In the genomic region with DNA sequence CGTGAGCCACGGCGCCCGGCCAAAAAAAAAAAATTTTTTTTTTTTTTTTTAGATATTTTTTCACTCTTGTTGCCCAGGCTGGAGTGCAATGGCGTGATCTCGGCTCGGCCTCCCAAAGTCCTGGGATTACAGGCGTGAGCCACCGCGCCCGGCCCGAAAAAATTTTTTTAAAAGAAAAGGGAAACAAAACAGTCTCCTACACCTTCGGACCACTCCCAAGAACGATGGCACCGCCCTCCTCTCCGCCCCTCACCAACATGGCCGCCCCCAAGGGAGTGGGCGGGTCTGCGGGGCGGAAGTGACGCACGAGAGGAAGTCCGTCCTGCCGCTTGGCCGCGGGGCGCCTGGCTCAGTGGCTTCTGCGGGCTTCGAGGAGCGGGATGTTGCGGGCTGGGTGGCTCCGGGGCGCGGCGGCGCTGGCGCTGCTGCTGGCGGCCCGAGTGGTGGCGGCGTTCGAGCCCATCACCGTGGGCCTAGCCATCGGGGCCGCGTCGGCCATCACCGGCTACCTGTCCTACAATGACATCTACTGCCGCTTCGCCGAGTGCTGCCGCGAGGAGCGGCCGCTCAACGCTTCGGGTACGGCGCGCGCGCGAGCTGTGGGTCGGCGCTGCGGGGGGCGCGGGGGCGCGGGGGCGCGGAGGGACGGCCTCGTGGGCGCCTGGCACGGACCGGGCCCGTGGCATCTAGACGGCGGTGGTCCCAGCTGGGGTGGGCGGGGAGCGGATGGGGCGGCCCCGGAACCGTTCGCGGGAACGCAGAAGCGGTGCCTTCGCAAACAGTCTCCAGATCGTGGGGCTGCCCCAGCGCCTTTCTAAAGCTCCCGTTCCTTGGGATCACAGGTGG, we compare ENCODE assay signal across 8 cellular contexts. TPM values are rescaled to one million over a fixed set of nuclear protein-coding genes. Genes with fewer than 3 reads are reported as not detected.
DNase-seq lines count a peak whose midpoint lies in the region; FAIRE-seq and TF ChIP-seq lines count a peak whose summit lies in the region.

A gene with protein sequence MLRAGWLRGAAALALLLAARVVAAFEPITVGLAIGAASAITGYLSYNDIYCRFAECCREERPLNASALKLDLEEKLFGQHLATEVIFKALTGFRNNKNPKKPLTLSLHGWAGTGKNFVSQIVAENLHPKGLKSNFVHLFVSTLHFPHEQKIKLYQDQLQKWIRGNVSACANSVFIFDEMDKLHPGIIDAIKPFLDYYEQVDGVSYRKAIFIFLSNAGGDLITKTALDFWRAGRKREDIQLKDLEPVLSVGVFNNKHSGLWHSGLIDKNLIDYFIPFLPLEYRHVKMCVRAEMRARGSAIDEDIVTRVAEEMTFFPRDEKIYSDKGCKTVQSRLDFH (plus strand): TSS at position 352 of the 846 bp plus-strand sequence. CDS start 29 bp downstream, at position 381.

- H2BK5ac ChIP-seq in neuronal stem cell (ENCODE audit: low read length): no peak within 1 kb of the TSS

- CTCF ChIA-PET in HEK293T (lab: Yijun Ruan, JAX): no interaction called here

- H2BK120ac ChIP-seq in neuronal stem cell (ENCODE audit: low read depth, low read length): no peak within 1 kb of the TSS

- H2AK5ac ChIP-seq in neuronal stem cell (ENCODE audit: low read depth, low read length): no peak within 1 kb of the TSS

- H3K9me3 ChIP-seq in neuronal stem cell (replicated peaks in 1 of 2; ENCODE audit: control insufficient read depth in 2 of 2, insufficient read depth in 1 of 2, low read depth in 1 of 2, low read length in 2 of 2) (no peaks in the 10 kb centered on the region), subcutaneous abdominal adipose tissue (ENCODE audit: control insufficient read depth in 5 of 5, low read length in 5 of 5) (no peaks in the 10 kb centered on the region)

- H3K4me3 ChIP-seq in neuronal stem cell (ENCODE audit: low read length in 2 of 2) (peak within 1 kb of the TSS; percentile 96 to 100), subcutaneous abdominal adipose tissue (ENCODE audit: low read depth in 1 of 5, low read length in 5 of 5) (peak within 1 kb of the TSS; percentile 71 to 92 (median 83))

- peak within 1 kb of the TSS; percentile 95 for H3K18ac ChIP-seq in neuronal stem cell (ENCODE audit: low read length)

- H3K4me1 ChIP-seq in neuronal stem cell (ENCODE audit: control insufficient read depth in 2 of 2, insufficient read depth in 1 of 2, low read depth in 1 of 2, low read length in 2 of 2) (peaks cover 3% of the 10 kb centered on the region in 2 donors), subcutaneous abdominal adipose tissue (ENCODE audit: control insufficient read depth in 5 of 5, insufficient read depth in 5 of 5, low read length in 5 of 5) (peaks cover 0 to 13% (median 10%) of the 10 kb centered on the region in 5 donors)

- FAIRE-seq in frontal cortex (lab: Jason Lieb, UNC): no peak

- in situ Hi-C loops in SK-MEL-5 (cut with HindIII; ENCODE audit: low pct_unique_long_range_greater_than_20kb, low sequenced_read_pairs): no loop called here

- POLR2A ChIA-PET in HEK293T (lab: Yijun Ruan, JAX): interaction anchor here (0.7 to 1.1 kb wide), 3 partner anchors 9 to 269 kb away, joined by 3 to 9 read pairs (median 3); no protein-coding TSS in a partner anchor

- H3K79me1 ChIP-seq in neuronal stem cell (ENCODE audit: low read depth, low read length): peaks cover 7% of the 10 kb centered on the region

- H3K14ac ChIP-seq in neuronal stem cell (ENCODE audit: low read length): no peak within 1 kb of the TSS

- H3K23ac ChIP-seq in neuronal stem cell (ENCODE audit: low read depth, low read length, poor library complexity): peak within 1 kb of the TSS; percentile 99

- peak within 1 kb of the TSS; percentile 97 for H2BK15ac ChIP-seq in neuronal stem cell (ENCODE audit: low read length)

- H3K36me3 ChIP-seq in neuronal stem cell (replicated peaks in 1 of 2; ENCODE audit: control insufficient read depth in 2 of 2, insufficient read depth in 2 of 2, low read length in 2 of 2): peaks cover 7 to 27% of the 10 kb centered on the region in 2 donors
- peaks cover 0 to 15% (median 8%) of the 10 kb centered on the region in 5 donors for H3K36me3 ChIP-seq in subcutaneous abdominal adipose tissue (ENCODE audit: control insufficient read depth in 5 of 5, insufficient read depth in 5 of 5, low read length in 5 of 5)

- no CpG with 5 or more reads among the region's 93 CpGs for WGBS in neuronal stem cell (ENCODE audit: extremely low coverage in 2 of 2, insufficient read length in 2 of 2, insufficient replicate concordance in 1 of 2), 2 donors

- H3K4me2 ChIP-seq in neuronal stem cell (ENCODE audit: insufficient read depth, low read length, poor library complexity, severe bottlenecking): peak within 1 kb of the TSS; percentile 74

- DNase-seq in GF-D8 (lab: John Stamatoyannopoulos, UW) (peak; percentile 73), HEK293T (ENCODE audit: extremely low spot score) (peak; percentile 95), MV-4-11 (lab: John Stamatoyannopoulos, UW) (peak; percentile 87), SK-MEL-5 (ENCODE audit: low read depth, low spot score) (peak; percentile 95), frontal cortex (ENCODE audit: low spot score in 2 of 2) (peak; percentile 91 to 93), neuronal stem cell (ENCODE audit: low spot score) (peak; percentile 91)
- peak; percentile 92 for DNase-seq in activated naive CD4-positive, alpha-beta T cell treated with Interleukin-2 at 50 U/mL for 16 hours

- no peak within 1 kb of the TSS for H4K8ac ChIP-seq in neuronal stem cell (ENCODE audit: low read depth, low read length)

- no peak within 1 kb of the TSS for H4K91ac ChIP-seq in neuronal stem cell (ENCODE audit: low read depth, low read length, poor library complexity)

- H3K9ac ChIP-seq in neuronal stem cell (ENCODE audit: low read depth, low read length, poor library complexity): peak within 1 kb of the TSS; percentile 96
- peak within 1 kb of the TSS; percentile 30 to 82 (median 71) for H3K9ac ChIP-seq in subcutaneous abdominal adipose tissue (ENCODE audit: low read length in 5 of 5)

- peak within 1 kb of the TSS; percentile 100 for H2AFZ ChIP-seq in neuronal stem cell (ENCODE audit: low read length)

- H3K27me3 ChIP-seq in neuronal stem cell (ENCODE audit: control insufficient read depth in 3 of 3, insufficient read depth in 3 of 3, low read depth in 1 of 3, low read length in 3 of 3) (no peaks in the 10 kb centered on the region), subcutaneous abdominal adipose tissue (ENCODE audit: control insufficient read depth in 5 of 5, insufficient read depth in 4 of 5, low read length in 5 of 5) (no peaks in the 10 kb centered on the region)

- H3K27ac ChIP-seq in neuronal stem cell (replicated peaks; ENCODE audit: low read length) (no peak within 1 kb of the TSS), subcutaneous abdominal adipose tissue (ENCODE audit: low read depth, low read length) (peak within 1 kb of the TSS; percentile 46)

- H3K4ac ChIP-seq in neuronal stem cell (ENCODE audit: low read length): no peak within 1 kb of the TSS

- H2BK12ac ChIP-seq in neuronal stem cell (ENCODE audit: low read length): no peak within 1 kb of the TSS

TF ChIP-seq in HEK293T, 16 proteins besides CTCF, POLR2A, EP300 and RAD21:
- TF ChIP-seq TARDBP (IDR thresholded peaks at IDR 0.05) (no peak), ARNT (IDR thresholded peaks at IDR 0.05) (no peak), SUZ12 (IDR thresholded peaks at IDR 0.05) (no peak), ELF4 (IDR thresholded peaks at IDR 0.05) (peak; percentile 8; the same call in 1 of the 2 replicates), ZNF384 (IDR thresholded peaks at IDR 0.05) (peak; percentile 87)

RNA-seq across cellular contexts. Expression of the gene that starts here (rescaled TPM):
- 26.5 and 33.2 TPM in 2 replicates for total RNA-seq in SK-MEL-5 (2014; rRNA removed; shearing (Covaris generic))
- polyA plus RNA-seq in SK-MEL-5 (2015; cell fraction: cytosol; rRNA removed): 30.3 and 35.3 TPM in 2 replicates
- 13.1 and 13.3 TPM in 2 replicates for polyA plus RNA-seq in SK-MEL-5 (2015; cell fraction: nucleus; rRNA removed)
- 38.3 TPM for total RNA-seq in frontal cortex
- polyA plus RNA-seq in neuronal stem cell (2013, experiment 1 of 2): 7.8 TPM
- polyA plus RNA-seq in neuronal stem cell (2013, experiment 2 of 2): 9.0 TPM
